In genomic region chrX:43218198-43218597, GRCh38 we compare ENCODE assay signal across 27 cellular contexts.
"Had no signal": no experiment of that assay in that cellular context is flagged by ENCODE, and none has a peak within 500 bp of the region (broad histone marks: within the 10 kb centered on the region; RNA-seq: fewer than 3 reads in every experiment).

No MANE protein-coding gene starts in this region.

- H3K9me3 ChIP-seq: Peyer's patch, SJCRH30 had no signal

- H3K36me3 ChIP-seq: Peyer's patch, SJCRH30 had no signal

- H3K4me3 ChIP-seq: K562, PC-9, Peyer's patch, SJCRH30 had no signal

- H3K4me2 ChIP-seq: KMS-11, PC-9 had no signal

- H2AFZ ChIP-seq: PC-9 had no signal

- H3K4me3 Mint-ChIP-seq: IgD-negative memory B cell had no signal

- H3K27ac Mint-ChIP-seq: IgD-negative memory B cell had no signal

- H3K4me1 ChIP-seq: Peyer's patch, SJCRH30 had no signal

- ATAC-seq: K562, Right ventricle myocardium inferior, SK-N-SH treated with all-trans-retinoic acid at 6 μM for 48 hours had no signal

- DNase-seq: Kasumi-1; MV-4-11; NCI-H1048; NCI-H1105 treated with DMSO at 0.1 percent for 48 hours; NCI-H1417 treated with DMSO at 0.1 percent for 48 hours; NCI-H146; NCI-H1694 treated with DMSO at 0.1 percent for 48 hours; NCI-H1930; NCI-H2081; NCI-H2107; NCI-H2227 treated with DMSO at 0.1 percent for 48 hours; NCI-H446; NCI-H510A; NCI-H524 treated with DMSO at 0.1 percent for 48 hours; NCI-H69; NCI-H774; NK-92 treated with Interleukin-12 subunit alpha and Interleukin-12 subunit beta, amount 100 ng/mL, for 24 hours; PC-9; Peyer's patch; SHP77 treated with DMSO at 0.1 percent for 48 hours; SJCRH30 had no signal

- H3K27ac ChIP-seq: HL-60, KMS-11, PC-9, SJCRH30 had no signal

- H3K27me3 ChIP-seq: Peyer's patch, SJCRH30 had no signal
